In the genomic region with DNA sequence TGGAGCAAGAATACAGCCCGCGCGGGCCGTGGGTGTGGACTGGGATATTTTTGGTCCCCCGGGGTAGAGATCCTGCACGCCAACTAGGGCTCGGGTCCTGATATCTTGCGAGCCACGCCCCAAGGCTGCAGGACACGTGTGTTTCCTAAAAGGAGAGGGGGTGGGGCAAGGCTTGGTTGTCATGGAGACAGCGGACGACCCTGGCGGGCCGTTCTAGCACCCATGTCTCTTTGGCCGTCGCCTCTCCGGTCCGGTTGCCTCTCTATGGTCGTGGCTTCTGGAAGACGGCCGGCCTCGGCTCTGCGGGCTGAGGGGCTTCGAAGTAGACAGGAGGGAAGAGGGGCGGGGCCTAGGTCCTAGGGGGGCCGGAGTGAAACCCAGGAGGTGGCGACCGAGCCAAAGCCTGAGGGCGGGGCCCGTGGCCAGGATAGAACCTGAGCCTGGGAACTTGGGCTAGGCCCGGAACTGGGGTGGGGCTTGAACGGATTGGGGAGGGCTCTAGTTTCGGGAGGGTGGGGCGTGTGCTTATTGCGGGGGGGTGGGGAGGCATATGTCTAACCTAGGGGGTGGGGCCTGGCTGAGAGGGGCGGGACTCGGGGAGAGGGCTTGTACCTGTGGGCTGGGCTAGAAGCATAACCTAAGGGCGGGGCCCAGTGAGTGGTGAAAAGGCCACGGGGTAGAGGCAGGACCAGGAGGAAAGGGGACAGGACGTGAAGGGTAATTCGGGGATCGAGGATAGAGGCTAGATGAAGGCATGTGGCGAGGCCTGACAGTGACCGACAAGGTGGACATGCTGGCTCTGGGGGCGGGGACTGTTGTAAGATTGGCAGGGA, we compare ENCODE assay signal across 8 cellular contexts. TPM values are rescaled to one million over a fixed set of nuclear protein-coding genes. Genes with fewer than 3 reads are reported as not detected.
DNase-seq lines count a peak whose midpoint lies in the region; ATAC-seq and TF ChIP-seq lines count a peak whose summit lies in the region.

No MANE protein-coding gene starts in this region.

- RAD21 ChIA-PET in HCT116 (lab: Charles Lee; ENCODE audit: low non-redundant PET in 1 of 2, low total read pairs in 2 of 2, uncharacterized antibody in 2 of 2, unreplicated experiment in 2 of 2) = no interaction called here

- H3K9ac ChIP-seq in HCT116 (ENCODE audit: low read length) (peak overlapping the region; percentile 82), SU-DHL-6 (ENCODE audit: low read length) (peak overlapping the region; percentile 52; the same call in 1 of the 2 replicates)

- POLR2A ChIA-PET in HCT116 (lab: Charles Lee) = no interaction called here

- intact Hi-C loops in HCT116 (cut with micrococcal nuclease) = no loop called here
- intact Hi-C loops in cardiac septum (cut with DNase I) = loop anchor here (5.0 kb wide), 2 partner anchors 77 to 122 kb away; partner anchors contain the start of gene CCDC194
- intact Hi-C loops in posterior cingulate gyrus (cut with DNase I) = loop anchor here (10.0 kb wide), 1 partner anchor 135 kb away; the partner anchor contains the start of genes ANO8 and GTPBP3
- intact Hi-C loops in transverse colon (cut with DNase I; ENCODE audit: low total_unique reads) = loop anchor here (5.0 kb wide), 1 partner anchor 122 kb away; no protein-coding TSS in a partner anchor

- peak overlapping the region; percentile 83 for H3K27ac ChIP-seq in HCT116 (ENCODE audit: low read depth, low read length)
- H3K27ac ChIP-seq in SU-DHL-6 (ENCODE audit: low read depth, low read length) = no peak overlapping the region
- peak overlapping the region; percentile 82 to 88 (median 87) for H3K27ac ChIP-seq in transverse colon

- no peaks in the 10 kb centered on the region; the same call in 1 of the 2 replicates for H3F3A ChIP-seq in SU-DHL-6 (ENCODE audit: insufficient read depth)

- CTCF ChIA-PET in HCT116 (lab: Charles Lee) = interaction anchor here (1.9 kb wide), 1 partner anchor 27 kb away, joined by 5 read pairs; no protein-coding TSS in a partner anchor

- no peak for TF ChIP-seq RAD21 in HCT116 (IDR thresholded peaks at IDR 0.05; ENCODE audit: low read depth)

- H3K4me3 Mint-ChIP-seq in activated naive CD8-positive, alpha-beta T cell treated with anti-CD3 and anti-CD28 coated beads, Interleukin-2, amount 50 U/mL, for 24 hours = peak overlapping the region; percentile 91

- peak overlapping the region; percentile 66 to 78 for H3K4me3 ChIP-seq in HCT116 (replicated peaks in 1 of 2; ENCODE audit: low read depth in 1 of 2, low read length in 2 of 2)
- peak overlapping the region; percentile 61 for H3K4me3 ChIP-seq in SU-DHL-6 (ENCODE audit: insufficient read depth, low read length, poor library complexity, severe bottlenecking)
- peak overlapping the region; percentile 22 to 88 (median 64) for H3K4me3 ChIP-seq in transverse colon

- no TSS peak for BruUV-seq in HCT116 (replicated peaks; lab: Mats Ljungman, UMichigan)

- DNase-seq in GF-D8 (lab: John Stamatoyannopoulos, UW) = peak; percentile 87
- peak; percentile 96 for DNase-seq in HCT116 (ENCODE audit: low read depth, low spot score)
- peak; percentile 97 for DNase-seq in MV-4-11 (lab: John Stamatoyannopoulos, UW)
- peak; percentile 84 for DNase-seq in activated naive CD8-positive, alpha-beta T cell treated with anti-CD3 and anti-CD28 coated beads, Interleukin-2, amount 50 U/mL, for 24 hours
- peak; percentile 96 for DNase-seq in cardiac septum (ENCODE audit: low spot score)
- peak; percentile 60 to 97 (median 80) for DNase-seq in posterior cingulate gyrus
- peak; percentile 97 for DNase-seq in transverse colon

- TF ChIP-seq POLR2A in HCT116 (IDR thresholded peaks at IDR 0.05; ENCODE audit: borderline replicate concordance, extremely low read depth, insufficient read depth, insufficient read length) (no peak), transverse colon (IDR thresholded peaks at IDR 0.05) (no peak)

- H2AFZ ChIP-seq in HCT116 (ENCODE audit: low read depth, low read length, poor library complexity, severe bottlenecking) = peak overlapping the region; percentile 92
- peak overlapping the region; percentile 85 for H2AFZ ChIP-seq in SU-DHL-6 (ENCODE audit: low read depth, low read length, severe bottlenecking)

- in situ Hi-C loops in transverse colon (cut with MboI; ENCODE audit: low pct_ligation_motif_present in 1 of 4, low pct_unique_long_range_greater_than_20kb in 1 of 4, low sequenced_read_pairs in 3 of 4) = loop anchor here in 2 of 4 donors (10.0 kb wide), 2 partner anchors 75 to 125 kb away; partner anchors contain the start of gene CCDC194 (in 1 of the 2)

- H3K4me2 ChIP-seq in HCT116 (ENCODE audit: low read length) (peak overlapping the region; percentile 98), SU-DHL-6 (ENCODE audit: low read depth, low read length, poor library complexity, severe bottlenecking) (peak overlapping the region; percentile 96)

- H3K27ac Mint-ChIP-seq in activated naive CD8-positive, alpha-beta T cell treated with anti-CD3 and anti-CD28 coated beads, Interleukin-2, amount 50 U/mL, for 24 hours = peak overlapping the region; percentile 94

- H3K9me2 ChIP-seq in HCT116 (ENCODE audit: insufficient read depth) = no peaks in the 10 kb centered on the region
- H3K9me2 ChIP-seq in SU-DHL-6 (replicated peaks; ENCODE audit: insufficient read depth, low read length) = no peaks in the 10 kb centered on the region

- H3K9me3 Mint-ChIP-seq in activated naive CD8-positive, alpha-beta T cell treated with anti-CD3 and anti-CD28 coated beads, Interleukin-2, amount 50 U/mL, for 24 hours = no peaks in the 10 kb centered on the region

- H3K36me3 Mint-ChIP-seq in activated naive CD8-positive, alpha-beta T cell treated with anti-CD3 and anti-CD28 coated beads, Interleukin-2, amount 50 U/mL, for 24 hours (ENCODE audit: low read depth) = no peaks in the 10 kb centered on the region

- H3K4me1 ChIP-seq in HCT116 (ENCODE audit: control insufficient read depth in 1 of 2, insufficient read depth in 2 of 2, low read length in 2 of 2) = peaks cover 37 to 67% of the 10 kb centered on the region in 2 experiments
- peaks cover 13 to 40% (median 22%) of the 10 kb centered on the region in 4 donors for H3K4me1 ChIP-seq in transverse colon

- H3K9me3 ChIP-seq in HCT116 (ENCODE audit: control insufficient read depth in 1 of 2, insufficient read depth in 1 of 2, low read depth in 1 of 2, low read length in 2 of 2) (no peaks in the 10 kb centered on the region), SU-DHL-6 (ENCODE audit: insufficient read depth, low read length) (no peaks in the 10 kb centered on the region), transverse colon (no peaks in the 10 kb centered on the region)

- no peak for TF ChIP-seq EP300 in transverse colon (IDR thresholded peaks at IDR 0.05; ENCODE audit: low read depth)

- H3K79me2 ChIP-seq in HCT116 (ENCODE audit: insufficient read depth, low read length) (peaks cover 9% of the 10 kb centered on the region; the same call in 1 of the 2 replicates), SU-DHL-6 (ENCODE audit: insufficient read depth, low read length) (no peaks in the 10 kb centered on the region)

- peak; percentile 73 for ATAC-seq in HCT116
- ATAC-seq in activated naive CD8-positive, alpha-beta T cell treated with anti-CD3 and anti-CD28 coated beads, Interleukin-2, amount 50 U/mL, for 24 hours = peak; percentile 84

- H4K20me1 ChIP-seq in HCT116 (ENCODE audit: insufficient read depth) (no peaks in the 10 kb centered on the region), SU-DHL-6 (ENCODE audit: low read depth, low read length) (no peaks in the 10 kb centered on the region)

- H3K27me3 Mint-ChIP-seq in activated naive CD8-positive, alpha-beta T cell treated with anti-CD3 and anti-CD28 coated beads, Interleukin-2, amount 50 U/mL, for 24 hours = no peaks in the 10 kb centered on the region

- H3K36me3 ChIP-seq in HCT116 (ENCODE audit: control insufficient read depth in 1 of 2, insufficient read depth in 2 of 2, low read length in 2 of 2) (no peaks in the 10 kb centered on the region), SU-DHL-6 (ENCODE audit: low read length) (no peaks in the 10 kb centered on the region), transverse colon (no peaks in the 10 kb centered on the region)

- peaks cover 30% of the 10 kb centered on the region for H3K4me1 Mint-ChIP-seq in activated naive CD8-positive, alpha-beta T cell treated with anti-CD3 and anti-CD28 coated beads, Interleukin-2, amount 50 U/mL, for 24 hours

- no peaks in the 10 kb centered on the region for H3K27me3 ChIP-seq in HCT116 (ENCODE audit: insufficient read depth, low read length)
- H3K27me3 ChIP-seq in SU-DHL-6 (ENCODE audit: low read length) = no peaks in the 10 kb centered on the region
- no peaks in the 10 kb centered on the region for H3K27me3 ChIP-seq in transverse colon

- no peak for TF ChIP-seq CTCF in HCT116 (IDR thresholded peaks at IDR 0.05 in 2 of 3, conservative IDR thresholded peaks at IDR 0.05 in 1 of 3; ENCODE audit: borderline replicate concordance in 1 of 3, insufficient read depth in 1 of 3, low read depth in 2 of 3, low read length in 2 of 3)
- TF ChIP-seq CTCF in SU-DHL-6 (IDR thresholded peaks at IDR 0.05; ENCODE audit: insufficient read depth, low read length, poor library complexity, severe bottlenecking) = no peak
- TF ChIP-seq CTCF in transverse colon (IDR thresholded peaks at IDR 0.05) = no peak

- 0% methylated on average over 16 to 43 of the region's 45 CpGs for WGBS in transverse colon (ENCODE audit: low coverage in 1 of 2), 2 donors

TF ChIP-seq in HCT116, 20 proteins besides CTCF, POLR2A, EP300 and RAD21:
- TF ChIP-seq, protein P1, sequence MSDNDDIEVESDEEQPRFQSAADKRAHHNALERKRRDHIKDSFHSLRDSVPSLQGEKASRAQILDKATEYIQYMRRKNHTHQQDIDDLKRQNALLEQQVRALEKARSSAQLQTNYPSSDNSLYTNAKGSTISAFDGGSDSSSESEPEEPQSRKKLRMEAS (IDR thresholded peaks at IDR 0.05) = peak; percentile 77
- TF ChIP-seq ELF1 (IDR thresholded peaks at IDR 0.05; ENCODE audit: borderline replicate concordance, low read depth) (no peak), ZFX (IDR thresholded peaks at IDR 0.05) (no peak)

RNA-seq across cellular contexts. Expression of gene SLC27A1, which starts 0.7 kb away (rescaled TPM):
- total RNA-seq in HCT116 (2021; ENCODE audit: unreplicated experiment) = 22.5 TPM
- 24.3 and 24.5 TPM in 2 replicates for polyA plus RNA-seq in HCT116 (2012)
- total RNA-seq in cardiac septum = 35.9 TPM
- 10 to 100 TPM in 1 of 4 donors, 1 to 10 TPM in 3; 4.0 to 11.1 (median 7.0) TPM for total RNA-seq in transverse colon

RNA-seq across cellular contexts. Expression of gene NXNL1, which starts 8.9 kb away (rescaled TPM):
- total RNA-seq in HCT116 (2021; ENCODE audit: unreplicated experiment) (not detected), cardiac septum (0.59 TPM), transverse colon (not detected)
- polyA plus RNA-seq in HCT116 (2012) = not detected in 2 replicates

RNA-seq across cellular contexts. Expression of gene TMEM221, which starts 21.1 kb away (rescaled TPM):
- total RNA-seq in HCT116 (2021; ENCODE audit: unreplicated experiment) = 3.4 TPM
- polyA plus RNA-seq in HCT116 (2012) = 3.6 and 3.7 TPM in 2 replicates
- total RNA-seq in cardiac septum = not detected
- total RNA-seq in transverse colon = under 1 TPM in 1 of 4 donors, not detected in 3; 0.48 TPM

RNA-seq across cellular contexts. Expression of gene PGLS, which starts 41.9 kb away (rescaled TPM):
- total RNA-seq in HCT116 (2021; ENCODE audit: unreplicated experiment) (68.5 TPM), cardiac septum (24.8 TPM), transverse colon (100 to 1,000 TPM in 3 of 4 donors, 10 to 100 TPM in 1; 90.4 to 146 (median 117) TPM)
- 43.1 and 53.5 TPM in 2 replicates for polyA plus RNA-seq in HCT116 (2012)

RNA-seq across cellular contexts. Expression of gene MVB12A, which starts 49.7 kb away (rescaled TPM):
- 91.7 TPM for total RNA-seq in HCT116 (2021; ENCODE audit: unreplicated experiment)
- 86.6 and 101 TPM in 2 replicates for polyA plus RNA-seq in HCT116 (2012)
- 14.3 TPM for total RNA-seq in cardiac septum
- total RNA-seq in transverse colon = 10 to 100 TPM; 22.9 to 84.2 (median 83.1) TPM
